In genomic region chr20:60050193-60050960, GRCh38 we compare ENCODE assay signal across 11 cellular contexts.
A peak's percentile ranks its signal among the peaks of the same experiment; 100 is the strongest.
DNase-seq lines count a peak whose midpoint lies in the region; ATAC-seq and TF ChIP-seq lines count a peak whose summit lies in the region.
"Had no signal": no experiment of that assay in that cellular context is flagged by ENCODE, and none has a peak within 500 bp of the region (broad histone marks: within the 10 kb centered on the region; RNA-seq: fewer than 3 reads in every experiment).

No MANE protein-coding gene starts in this region.

- intact Hi-C loops in left ventricle myocardium inferior (cut with micrococcal nuclease) = no loop called here
- intact Hi-C loops in Right ventricle myocardium inferior (cut with DNase I) = loop anchor here (10.0 kb wide), 1 partner anchor 1844 kb away; no protein-coding TSS in a partner anchor
- intact Hi-C loops in naive thymus-derived CD4-positive, alpha-beta T cell (cut with micrococcal nuclease) = loop anchor here in 1 of 2 donors (10.0 kb wide), 2 partner anchors 84 to 1214 kb away; no protein-coding TSS in a partner anchor

- no peak overlapping the region for H3K27ac Mint-ChIP-seq in type B pancreatic cell
- no peak overlapping the region for H3K27ac Mint-ChIP-seq in naive thymus-derived CD4-positive, alpha-beta T cell
- H3K27ac Mint-ChIP-seq: CD4-positive, alpha-beta T cell; stimulated activated effector memory CD8-positive, alpha-beta T cell treated with anti-CD3 and anti-CD28 coated beads, Interleukin-12 subunit alpha, Interleukin-12 subunit beta, amount 100 ng/mL, for 72 hours had no signal

- no peak overlapping the region for H3K4me3 ChIP-seq in left ventricle myocardium inferior
- no peak overlapping the region for H3K4me3 ChIP-seq in naive thymus-derived CD4-positive, alpha-beta T cell (ENCODE audit: low read length)

- peaks cover 30% of the 10 kb centered on the region for H3K27me3 Mint-ChIP-seq in type B pancreatic cell
- peaks cover 0 to 11% (median 3%) of the 10 kb centered on the region in 5 donors for H3K27me3 Mint-ChIP-seq in naive thymus-derived CD4-positive, alpha-beta T cell
- H3K27me3 Mint-ChIP-seq: CD4-positive, alpha-beta T cell had no signal

- no peaks in the 10 kb centered on the region for H3K9me3 ChIP-seq in left ventricle myocardium inferior (replicated peaks)
- H3K9me3 ChIP-seq in naive thymus-derived CD4-positive, alpha-beta T cell (ENCODE audit: control insufficient read depth in 2 of 3, low read length in 3 of 3) = no peaks in the 10 kb centered on the region

- TF ChIP-seq CTCF in left ventricle myocardium inferior (IDR thresholded peaks at IDR 0.05; ENCODE audit: borderline replicate concordance) = peak; percentile 41
- peak; percentile 50 for TF ChIP-seq CTCF in type B pancreatic cell (conservative IDR thresholded peaks at IDR 0.05)

- no peaks in the 10 kb centered on the region for H3K36me3 Mint-ChIP-seq in type B pancreatic cell
- no peaks in the 10 kb centered on the region for H3K36me3 Mint-ChIP-seq in naive thymus-derived CD4-positive, alpha-beta T cell
- H3K36me3 Mint-ChIP-seq: stimulated activated effector memory CD8-positive, alpha-beta T cell treated with anti-CD3 and anti-CD28 coated beads, Interleukin-12 subunit alpha, Interleukin-12 subunit beta, amount 100 ng/mL, for 72 hours had no signal

- H3K4me1 ChIP-seq in left ventricle myocardium inferior = peaks cover 6% of the 10 kb centered on the region
- peaks cover 10% of the 10 kb centered on the region in 2 donors for H3K4me1 ChIP-seq in naive thymus-derived CD4-positive, alpha-beta T cell (ENCODE audit: control insufficient read depth in 2 of 2, insufficient read depth in 2 of 2, low read length in 2 of 2)

- no peak overlapping the region for H3K4me3 Mint-ChIP-seq in type B pancreatic cell
- no peak overlapping the region for H3K4me3 Mint-ChIP-seq in naive thymus-derived CD4-positive, alpha-beta T cell
- H3K4me3 Mint-ChIP-seq: CD4-positive, alpha-beta T cell; stimulated activated effector memory CD8-positive, alpha-beta T cell treated with anti-CD3 and anti-CD28 coated beads, Interleukin-12 subunit alpha, Interleukin-12 subunit beta, amount 100 ng/mL, for 72 hours had no signal

- no peak for DNase-seq in left ventricle myocardium inferior
- no peak for DNase-seq in Right ventricle myocardium inferior (ENCODE audit: missing footprints)
- peak; percentile 58 for DNase-seq in NCI-H82 treated with DMSO at 0.1 percent for 48 hours (lab: John Stamatoyannopoulos, UW; ENCODE audit: unreplicated experiment)
- DNase-seq in type B pancreatic cell (ENCODE audit: extremely low spot score, unreplicated experiment) = no peak
- no peak for DNase-seq in GM03348 (ENCODE audit: low spot score)
- no peak for DNase-seq in mesenteric fat pad (ENCODE audit: low spot score)
- DNase-seq in naive thymus-derived CD4-positive, alpha-beta T cell = no peak
- DNase-seq: CD4-positive, alpha-beta T cell; NCI-H446 treated with DMSO at 0.1 percent for 48 hours had no signal

- H3K4me1 Mint-ChIP-seq in type B pancreatic cell (ENCODE audit: unreplicated experiment) = peaks cover 13% of the 10 kb centered on the region
- peaks cover 10 to 22% (median 19%) of the 10 kb centered on the region in 7 donors for H3K4me1 Mint-ChIP-seq in naive thymus-derived CD4-positive, alpha-beta T cell

- POLR2A ChIA-PET in naive thymus-derived CD4-positive, alpha-beta T cell (lab: Charles Lee) = no interaction called here

- H3K9me3 Mint-ChIP-seq in type B pancreatic cell = no peaks in the 10 kb centered on the region
- H3K9me3 Mint-ChIP-seq in naive thymus-derived CD4-positive, alpha-beta T cell = peaks cover 0 to 1% (median 0%) of the 10 kb centered on the region in 11 donors
- H3K9me3 Mint-ChIP-seq: CD4-positive, alpha-beta T cell; stimulated activated effector memory CD8-positive, alpha-beta T cell treated with anti-CD3 and anti-CD28 coated beads, Interleukin-12 subunit alpha, Interleukin-12 subunit beta, amount 100 ng/mL, for 72 hours had no signal

- CTCF ChIA-PET in naive thymus-derived CD4-positive, alpha-beta T cell (lab: Charles Lee) = no interaction called here

- ATAC-seq in Right ventricle myocardium inferior (no peak), esophagus mucosa (peak; percentile 85)
- no peak for ATAC-seq in naive thymus-derived CD4-positive, alpha-beta T cell
- ATAC-seq: stimulated activated effector memory CD8-positive, alpha-beta T cell treated with anti-CD3 and anti-CD28 coated beads, Interleukin-12 subunit alpha, Interleukin-12 subunit beta, amount 100 ng/mL, for 72 hours had no signal

- no peak overlapping the region for H3K27ac ChIP-seq in left ventricle myocardium inferior (replicated peaks)
- H3K27ac ChIP-seq in naive thymus-derived CD4-positive, alpha-beta T cell (ENCODE audit: low read depth, low read length) = no peak overlapping the region

- H3K27me3 ChIP-seq in left ventricle myocardium inferior (ENCODE audit: low read depth) = peaks cover 15% of the 10 kb centered on the region
- H3K27me3 ChIP-seq in naive thymus-derived CD4-positive, alpha-beta T cell (ENCODE audit: control insufficient read depth in 2 of 2, insufficient read depth in 2 of 2, low read length in 2 of 2) = no peaks in the 10 kb centered on the region

- no peaks in the 10 kb centered on the region for H3K36me3 ChIP-seq in left ventricle myocardium inferior
- H3K36me3 ChIP-seq in naive thymus-derived CD4-positive, alpha-beta T cell (ENCODE audit: control insufficient read depth in 2 of 3, insufficient read depth in 3 of 3, low read length in 3 of 3) = no peaks in the 10 kb centered on the region
